ENCODE assay signal across 8 cellular contexts in genomic region chr15:71386448-71387236, GRCh38.
DNase-seq lines count a peak whose midpoint lies in the region; ATAC-seq, FAIRE-seq and TF ChIP-seq lines count a peak whose summit lies in the region.

No MANE protein-coding gene starts in this region.

- no peak for ATAC-seq in CD8-positive, alpha-beta T cell
- ATAC-seq in HG03159 (IDR thresholded peaks at IDR 0.05; ENCODE audit: unreplicated experiment) = no peak

- no peaks in the 10 kb centered on the region for H3K9me3 ChIP-seq in CD8-positive, alpha-beta T cell (ENCODE audit: low read length)
- no peaks in the 10 kb centered on the region for H3K9me3 ChIP-seq in spleen

- DNase-seq in CD8-positive, alpha-beta T cell = no peak
- DNase-seq in NCI-H146 treated with DMSO at 0.1 percent for 48 hours (lab: John Stamatoyannopoulos, UW; ENCODE audit: unreplicated experiment) (peak; percentile 18), coronary artery (ENCODE audit: low spot score) (no peak), nephron progenitor cell (no peak), spleen (no peak), HTR-8/SVneo (ENCODE audit: insufficient read length, low spot score) (no peak)
- DNase-seq in activated CD4-positive, alpha-beta T cell treated with anti-CD3 and anti-CD28 coated beads for 48 hours = no peak

- CTCF ChIA-PET in CD8-positive, alpha-beta T cell (lab: Charles Lee) = interaction anchor here (0.7 to 2.7 kb wide), 10 partner anchors 8 to 770 kb away, joined by 3 to 20 read pairs (median 6); no protein-coding TSS in a partner anchor

- 18 to 45% (median 38%) methylated on average over 10 of the region's 10 CpGs for WGBS in spleen, 5 donors

- peaks cover 2% of the 10 kb centered on the region for H3K4me1 Mint-ChIP-seq in CD8-positive, alpha-beta T cell (ENCODE audit: low read depth)
- H3K4me1 Mint-ChIP-seq in nephron progenitor cell = peaks cover 58% of the 10 kb centered on the region

- no peak overlapping the region for H3K4me3 ChIP-seq in CD8-positive, alpha-beta T cell (ENCODE audit: low read depth, low read length)
- H3K4me3 ChIP-seq in coronary artery (no peak overlapping the region), spleen (no peak overlapping the region)

- FAIRE-seq in HTR-8/SVneo (lab: Jason Lieb, UNC) = no peak

- TF ChIP-seq CTCF in CD8-positive, alpha-beta T cell (IDR thresholded peaks at IDR 0.05) = peak; percentile 36
- TF ChIP-seq CTCF in coronary artery (IDR thresholded peaks at IDR 0.05) (peak; percentile 35), nephron progenitor cell (IDR thresholded peaks at IDR 0.05) (peak; percentile 50), spleen (IDR thresholded peaks at IDR 0.05 in 8 of 11, conservative IDR thresholded peaks at IDR 0.05 in 3 of 11) (peak in 2 of 11 experiments; percentile 17 to 24)

- no peaks in the 10 kb centered on the region for H3K27me3 ChIP-seq in CD8-positive, alpha-beta T cell (ENCODE audit: insufficient read depth, low read length)
- peaks cover 0 to 30% (median 0%) of the 10 kb centered on the region in 7 donors for H3K27me3 ChIP-seq in spleen (replicated peaks in 1 of 7)

- H3K4me1 ChIP-seq in CD8-positive, alpha-beta T cell (ENCODE audit: insufficient read depth, low read length) = no peaks in the 10 kb centered on the region
- no peaks in the 10 kb centered on the region for H3K4me1 ChIP-seq in spleen

- H3K27ac ChIP-seq in CD8-positive, alpha-beta T cell (ENCODE audit: low read depth, low read length) = no peak overlapping the region
- H3K27ac ChIP-seq in coronary artery (no peak overlapping the region), spleen (no peak overlapping the region)

- peaks cover 14% of the 10 kb centered on the region for H3K27me3 Mint-ChIP-seq in CD8-positive, alpha-beta T cell (ENCODE audit: low read depth)
- no peaks in the 10 kb centered on the region for H3K27me3 Mint-ChIP-seq in nephron progenitor cell (ENCODE audit: low read depth, poor library complexity)

- intact Hi-C loops in CD8-positive, alpha-beta T cell (cut with DNase I, micrococcal nuclease) = loop anchor here (2.0 to 10.0 kb wide), 5 partner anchors 54 to 768 kb away; no protein-coding TSS in a partner anchor
- intact Hi-C loops in spleen (cut with DNase I; ENCODE audit: low total_unique reads) = no loop called here

- no peak overlapping the region for H3K27ac Mint-ChIP-seq in CD8-positive, alpha-beta T cell
- H3K27ac Mint-ChIP-seq in nephron progenitor cell = peak overlapping the region; percentile 60

- H3K36me3 Mint-ChIP-seq in CD8-positive, alpha-beta T cell = no peaks in the 10 kb centered on the region
- H3K36me3 Mint-ChIP-seq in nephron progenitor cell (ENCODE audit: low read depth) = peaks cover 11% of the 10 kb centered on the region

- POLR2A ChIA-PET in CD8-positive, alpha-beta T cell (lab: Charles Lee) = interaction anchor here (0.5 kb wide), 1 partner anchor 530 kb away, joined by 3 read pairs; no protein-coding TSS in a partner anchor

- H3K9me3 Mint-ChIP-seq in CD8-positive, alpha-beta T cell = peaks cover 3% of the 10 kb centered on the region
- H3K9me3 Mint-ChIP-seq in nephron progenitor cell = peaks cover 17% of the 10 kb centered on the region

- no peaks in the 10 kb centered on the region for H3K36me3 ChIP-seq in CD8-positive, alpha-beta T cell (ENCODE audit: insufficient read depth, low read length)
- no peaks in the 10 kb centered on the region for H3K36me3 ChIP-seq in spleen

- H3K4me3 Mint-ChIP-seq in CD8-positive, alpha-beta T cell = no peak overlapping the region
- H3K4me3 Mint-ChIP-seq in nephron progenitor cell = peak overlapping the region; percentile 31

- no peak for TF ChIP-seq POLR2A in spleen (IDR thresholded peaks at IDR 0.05)
